ENCODE assay signal across 8 cellular contexts in genomic region chr2:89935431-89935830, GRCh38.
DNase-seq lines count a peak whose midpoint lies in the region; ATAC-seq and TF ChIP-seq lines count a peak whose summit lies in the region.
"Not testable (repeated sequence)": the region's sequence is repeated elsewhere in the genome, so short reads cannot be mapped to it uniquely, and the experiment has no call there.

No MANE protein-coding gene starts in this region.

- H3K27ac ChIP-seq in BLaER1 treated with 17β-estradiol and CSF1 and Interleukin-3, amounts not matched to agents 10 nM and 100 nM, result not testable (repeated sequence)
- peak overlapping the region; percentile 81 for H3K27ac ChIP-seq in Karpas-422 (ENCODE audit: low read length)
- H3K27ac ChIP-seq in SJSA1, result peak overlapping the region; percentile 67

- H3K4me1 Mint-ChIP-seq in natural killer cell, result peaks cover 4 to 13% of the 10 kb centered on the region in 2 donors

- peak; percentile 0 for DNase-seq in AG08396 (ENCODE audit: low spot score)
- DNase-seq in GM04504 (ENCODE audit: low read depth), result peak; percentile 17
- DNase-seq in Karpas-422, result peak; percentile 41
- DNase-seq in SJSA1 (ENCODE audit: low read depth in 1 of 2, low spot score in 2 of 2), result peak in 1 of 2 experiments; percentile 73
- DNase-seq in choroid plexus epithelial cell (ENCODE audit: low read depth), result peak; percentile 1
- peak; percentile 90 for DNase-seq in fibroblast of peridontal ligament (ENCODE audit: extremely low read depth)
- DNase-seq in natural killer cell, result not testable (repeated sequence)

- H4K20me1 ChIP-seq in BLaER1 treated with 17β-estradiol and CSF1 and Interleukin-3, amounts not matched to agents 10 nM and 100 nM; Karpas-422 (ENCODE audit: insufficient read depth, low read depth, low read length): not testable (repeated sequence)

- not testable (repeated sequence) for H3K9ac ChIP-seq in BLaER1 treated with 17β-estradiol and CSF1 and Interleukin-3, amounts not matched to agents 10 nM and 100 nM; Karpas-422 (ENCODE audit: low read length)

- peak overlapping the region in 1 of 2 donors; percentile 68 for H3K27ac Mint-ChIP-seq in natural killer cell

- peak overlapping the region in 6 of 11 experiments; percentile 18 to 59 (median 38); a peak in 11 of 22 replicates for H3K4me2 ChIP-seq in BLaER1 treated with 17β-estradiol and CSF1 and Interleukin-3, amounts not matched to agents 10 nM and 100 nM
- peak overlapping the region; percentile 32 for H3K4me2 ChIP-seq in Karpas-422 (ENCODE audit: low read depth, low read length, poor library complexity, severe bottlenecking)

- TF ChIP-seq CTCF in choroid plexus epithelial cell (conservative IDR thresholded peaks at IDR 0.05; ENCODE audit: low read depth, low read length); natural killer cell (IDR thresholded peaks at IDR 0.05): not testable (repeated sequence)

- peak overlapping the region; percentile 48; the same call in 1 of the 2 replicates for H2AFZ ChIP-seq in Karpas-422 (ENCODE audit: low read length)

- peaks cover 4 to 30% (median 13%) of the 10 kb centered on the region in 10 experiments; a peak in 17 of 20 replicates for H3K4me1 ChIP-seq in BLaER1 treated with 17β-estradiol and CSF1 and Interleukin-3, amounts not matched to agents 10 nM and 100 nM
- H3K4me1 ChIP-seq in Karpas-422 (ENCODE audit: low read length), result peaks cover 46% of the 10 kb centered on the region
- H3K4me1 ChIP-seq in SJSA1 (replicated peaks), result not testable (repeated sequence)

- not testable (repeated sequence) for ATAC-seq in natural killer cell

- H3K27me3 ChIP-seq in BLaER1 treated with 17β-estradiol and CSF1 and Interleukin-3, amounts not matched to agents 10 nM and 100 nM; Karpas-422 (ENCODE audit: low read length); SJSA1 (replicated peaks): not testable (repeated sequence)

- H3K4me3 ChIP-seq in BLaER1 treated with 17β-estradiol and CSF1 and Interleukin-3, amounts not matched to agents 10 nM and 100 nM; Karpas-422 (ENCODE audit: low read length); SJSA1; choroid plexus epithelial cell (ENCODE audit: low read depth, low read length): not testable (repeated sequence)

- not testable (repeated sequence) for H3K36me3 ChIP-seq in BLaER1 treated with 17β-estradiol and CSF1 and Interleukin-3, amounts not matched to agents 10 nM and 100 nM; Karpas-422 (ENCODE audit: insufficient read depth, low read length); SJSA1

- H3K36me3 Mint-ChIP-seq in natural killer cell, result not testable (repeated sequence)

- intact Hi-C loops in natural killer cell (cut with micrococcal nuclease), result not testable (repeated sequence)

- not testable (repeated sequence) for H3K27me3 Mint-ChIP-seq in natural killer cell (ENCODE audit: low read depth in 2 of 2)

- H3K9me2 ChIP-seq in Karpas-422 (replicated peaks; ENCODE audit: insufficient read depth, low read length), result not testable (repeated sequence)

- H3K4me3 Mint-ChIP-seq in natural killer cell, result peak overlapping the region; percentile 72

- not testable (repeated sequence) for H3K9me3 Mint-ChIP-seq in natural killer cell

- H3K79me2 ChIP-seq in Karpas-422 (ENCODE audit: low read length), result not testable (repeated sequence)

- H3K9me3 ChIP-seq in BLaER1 treated with 17β-estradiol and CSF1 and Interleukin-3, amounts not matched to agents 10 nM and 100 nM (replicated peaks in 1 of 11); Karpas-422 (ENCODE audit: low read length); SJSA1 (replicated peaks): not testable (repeated sequence)
